In genomic region chr19:39032164-39032918, GRCh38 we compare ENCODE assay signal across 8 cellular contexts. TPM values are rescaled to one million over a fixed set of nuclear protein-coding genes. Genes with fewer than 3 reads are reported as not detected.
DNase-seq lines count a peak whose midpoint lies in the region; ATAC-seq, FAIRE-seq and TF ChIP-seq lines count a peak whose summit lies in the region.

Gene FBXO27 (minus strand): TSS chr19:39032549. CDS start chr19:39032227, 322 bp downstream.

- H3K27ac ChIP-seq in keratinocyte (ENCODE audit: control insufficient read depth, insufficient read depth, low read length) (peak within 1 kb of the TSS; percentile 65), skin epidermis (peak within 1 kb of the TSS; percentile 51 to 91 (median 86))

- dilution Hi-C loops in keratinocyte (cut with MboI; ENCODE audit: extremely low pct_ligation_motif_present, low sequenced_read_pairs): no loop called here

- peak within 1 kb of the TSS; percentile 77 for H2AFZ ChIP-seq in keratinocyte (ENCODE audit: control insufficient read depth, low read length)

- H3K9me1 ChIP-seq in keratinocyte (ENCODE audit: control insufficient read depth, extremely low read depth, insufficient read depth, low read length): no peaks in the 10 kb centered on the region

- H3K4me2 ChIP-seq in keratinocyte (ENCODE audit: control insufficient read depth, extremely low read depth, insufficient read depth, low read depth, low read length): peak within 1 kb of the TSS; percentile 63

- no peaks in the 10 kb centered on the region for H3K36me3 ChIP-seq in keratinocyte (ENCODE audit: control insufficient read depth in 2 of 2, extremely low read depth in 1 of 2, insufficient read depth in 2 of 2, low read length in 2 of 2)

- DNase-seq in NCI-H524 (lab: John Stamatoyannopoulos, UW) (peak; percentile 20 to 35), NCI-H524 treated with DMSO at 0.1 percent for 48 hours (lab: John Stamatoyannopoulos, UW) (no peak), NCI-H82 treated with DMSO at 0.1 percent for 48 hours (lab: John Stamatoyannopoulos, UW; ENCODE audit: unreplicated experiment) (peak; percentile 37), cardiac fibroblast (ENCODE audit: low read depth in 2 of 2) (peak in 1 of 2 donors; percentile 5), keratinocyte (ENCODE audit: low read depth, low spot score) (no peak), T1000 (lab: John Stamatoyannopoulos, UW) (no peak)

- H4K20me1 ChIP-seq in keratinocyte (ENCODE audit: control insufficient read depth, extremely low read depth, insufficient read depth, low read length): no peaks in the 10 kb centered on the region

- H3K4me3 ChIP-seq in cardiac fibroblast (replicated peaks in 1 of 2; ENCODE audit: low read depth in 2 of 2, low read length in 2 of 2) (peak within 1 kb of the TSS; percentile 63 to 69), keratinocyte (ENCODE audit: control insufficient read depth in 2 of 3, extremely low read depth in 1 of 3, insufficient read depth in 2 of 3, low read depth in 1 of 3, low read length in 3 of 3) (peak within 1 kb of the TSS; percentile 50 to 70 (median 68)), skin epidermis (peak within 1 kb of the TSS; percentile 47 to 64 (median 57))

- peaks cover 29% of the 10 kb centered on the region for H3K4me1 ChIP-seq in keratinocyte (ENCODE audit: control insufficient read depth, extremely low read depth, insufficient read depth, low read length)

- no peak for TF ChIP-seq CTCF in cardiac fibroblast (IDR thresholded peaks at IDR 0.05; ENCODE audit: low read depth, low read length)
- no peak for TF ChIP-seq CTCF in keratinocyte (optimal IDR thresholded peaks at IDR 0.05 in 1 of 3, IDR thresholded peaks at IDR 0.05 in 1 of 3, conservative IDR thresholded peaks at IDR 0.05 in 1 of 3; ENCODE audit: extremely low read depth in 1 of 3, insufficient read depth in 2 of 3, low read length in 3 of 3)

- H3K79me2 ChIP-seq in keratinocyte (ENCODE audit: control insufficient read depth, insufficient read depth, low read length): no peaks in the 10 kb centered on the region

- no peak for FAIRE-seq in keratinocyte (lab: Jason Lieb, UNC)

- H3K9ac ChIP-seq in keratinocyte (ENCODE audit: control insufficient read depth, extremely low read depth, insufficient read depth, low read length): peak within 1 kb of the TSS; percentile 53

- H3K9me3 ChIP-seq in keratinocyte (ENCODE audit: control insufficient read depth, low read depth, low read length): no peaks in the 10 kb centered on the region

- ATAC-seq in HG03139 (IDR thresholded peaks at IDR 0.05; ENCODE audit: unreplicated experiment): no peak

- no peaks in the 10 kb centered on the region for H3K27me3 ChIP-seq in keratinocyte (ENCODE audit: control insufficient read depth, extremely low read depth, insufficient read depth, low read length)

RNA-seq across cellular contexts. Expression of gene FBXO27, which starts in this region (rescaled TPM):
- polyA plus RNA-seq in keratinocyte: 4.4 to 6.9 TPM (median 4.4 TPM) in 3 replicates
- 1.9 TPM for polyA plus RNA-seq in keratinocyte (2011; ENCODE audit: low read depth)
- polyA plus RNA-seq in keratinocyte (2011; cell fraction: cytosol; rRNA removed): 4.0 and 4.3 TPM in 2 replicates
- 3.3 and 4.1 TPM in 2 replicates for polyA plus RNA-seq in keratinocyte (2011; cell fraction: nucleus; rRNA removed)
- 3.9 and 7.4 TPM in 2 replicates for polyA plus RNA-seq in keratinocyte (2012; ENCODE audit: low replicate concordance)
- polyA minus RNA-seq in keratinocyte: 5.9 to 27.1 TPM (median 9.8 TPM) in 3 replicates
- polyA minus RNA-seq in keratinocyte (2011; cell fraction: cytosol; rRNA and poly(A)+ RNA removed): 5.0 TPM
- polyA minus RNA-seq in keratinocyte (2011; cell fraction: nucleus; rRNA and poly(A)+ RNA removed): 1.2 and 1.3 TPM in 2 replicates

Comparison
In these comparisons a context has a peak if more than half of its experiments do, and no peak if none do; other contexts are left out.
1. DNase-seq: peak in NCI-H524 (2 of 2) and NCI-H82 treated with DMSO at 0.1 percent for 48 hours (single experiment); none in NCI-H524 treated with DMSO at 0.1 percent for 48 hours (single experiment), keratinocyte (single experiment) and T1000 (single experiment).
2. Peak in every context shown above with its lines, with median percentiles within 50 percentile points of each other: H3K4me3 ChIP-seq.